23 cellular contexts compared by ENCODE assay signal in the genomic region with DNA sequence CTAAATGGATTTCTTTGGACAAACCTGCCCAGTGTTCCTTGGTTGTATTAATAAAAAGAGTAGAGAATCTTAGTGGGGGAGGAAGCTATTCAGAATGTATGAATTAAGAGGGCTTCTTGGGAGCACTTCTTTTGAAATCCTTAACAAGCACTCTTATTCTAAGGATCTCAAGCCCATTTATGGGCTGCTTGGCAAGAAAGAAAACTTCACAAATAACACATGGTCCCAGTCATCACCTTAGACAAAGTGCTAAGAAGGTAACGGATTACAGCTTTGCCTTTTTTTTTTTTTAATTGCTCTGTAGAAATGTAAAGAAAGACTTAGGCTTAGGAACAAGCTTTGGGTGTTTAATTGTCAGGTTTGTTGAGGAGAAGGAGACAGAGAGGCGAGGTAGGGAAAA.
A peak's percentile ranks its signal among the peaks of the same experiment; 100 is the strongest.
DNase-seq lines count a peak whose midpoint lies in the region; ATAC-seq, FAIRE-seq and TF ChIP-seq lines count a peak whose summit lies in the region.
"Had no signal": no experiment of that assay in that cellular context is flagged by ENCODE, and none has a peak within 500 bp of the region (broad histone marks: within the 10 kb centered on the region; RNA-seq: fewer than 3 reads in every experiment).

No MANE protein-coding gene starts in this region.

- no peaks in the 10 kb centered on the region for H3K9me3 ChIP-seq in cardiac muscle cell (ENCODE audit: low read depth)
- H3K9me3 ChIP-seq in astrocyte (ENCODE audit: insufficient read depth, low read depth, low read length): no peaks in the 10 kb centered on the region
- no peaks in the 10 kb centered on the region for H3K9me3 ChIP-seq in lower lobe of right lung
- H3K9me3 ChIP-seq in thoracic aorta: no peaks in the 10 kb centered on the region
- H3K9me3 ChIP-seq: BLaER1 treated with 17β-estradiol and CSF1 and Interleukin-3, amounts not matched to agents 10 nM and 100 nM; SJCRH30 had no signal

- no peak overlapping the region for H2AFZ ChIP-seq in astrocyte (ENCODE audit: low read depth, low read length)
- H2AFZ ChIP-seq: parathyroid adenoma had no signal

- TF ChIP-seq CTCF in cardiac muscle cell (IDR thresholded peaks at IDR 0.05; ENCODE audit: low read depth, low read length) (no peak), astrocyte (IDR thresholded peaks at IDR 0.05; ENCODE audit: insufficient read depth, low read depth, low read length) (no peak), lower lobe of right lung (IDR thresholded peaks at IDR 0.05) (no peak), thoracic aorta (IDR thresholded peaks at IDR 0.05) (no peak)

- ATAC-seq in Right ventricle myocardium inferior (no peak), lower lobe of right lung (peak; percentile 37 to 45), thoracic aorta (ENCODE audit: insufficient number of reproducible peaks, low FRiP score, low read depth) (no peak), HG03457 (IDR thresholded peaks at IDR 0.05; ENCODE audit: unreplicated experiment) (no peak)
- ATAC-seq in activated naive CD4-positive, alpha-beta T cell treated with anti-CD3 and anti-CD28 coated beads, Interleukin-2, amount 50 U/mL, for 72 hours: no peak
- ATAC-seq: PC-3; stimulated activated naive CD8-positive, alpha-beta T cell treated with anti-CD3 and anti-CD28 coated beads, Interleukin-15, amount 100 ng/mL, for 72 hours had no signal

- H3K27ac Mint-ChIP-seq in astrocyte (ENCODE audit: unreplicated experiment): peak overlapping the region; percentile 23
- no peak overlapping the region for H3K27ac Mint-ChIP-seq in activated naive CD4-positive, alpha-beta T cell treated with anti-CD3 and anti-CD28 coated beads, Interleukin-2, amount 50 U/mL, for 72 hours
- H3K27ac Mint-ChIP-seq: activated naive CD8-positive, alpha-beta T cell; IgD-negative memory B cell; stimulated activated naive CD8-positive, alpha-beta T cell treated with anti-CD3 and anti-CD28 coated beads, Interleukin-15, amount 100 ng/mL, for 72 hours had no signal

- no peaks in the 10 kb centered on the region for H3K9me3 Mint-ChIP-seq in astrocyte (ENCODE audit: unreplicated experiment)
- H3K9me3 Mint-ChIP-seq in activated naive CD4-positive, alpha-beta T cell treated with anti-CD3 and anti-CD28 coated beads, Interleukin-2, amount 50 U/mL, for 72 hours: no peaks in the 10 kb centered on the region
- H3K9me3 Mint-ChIP-seq: IgD-negative memory B cell; stimulated activated naive CD8-positive, alpha-beta T cell treated with anti-CD3 and anti-CD28 coated beads, Interleukin-15, amount 100 ng/mL, for 72 hours had no signal

- peak overlapping the region; percentile 64 for H3K9ac ChIP-seq in astrocyte (ENCODE audit: low read length)
- H3K9ac ChIP-seq: BLaER1 treated with 17β-estradiol and CSF1 and Interleukin-3, amounts not matched to agents 10 nM and 100 nM; parathyroid adenoma had no signal

- no peaks in the 10 kb centered on the region for H4K20me1 ChIP-seq in astrocyte (ENCODE audit: insufficient read depth, low read length)

- H3K27me3 ChIP-seq in cardiac muscle cell (no peaks in the 10 kb centered on the region), astrocyte (ENCODE audit: insufficient read depth, low read length) (no peaks in the 10 kb centered on the region), lower lobe of right lung (ENCODE audit: low read depth) (no peaks in the 10 kb centered on the region), thoracic aorta (replicated peaks; ENCODE audit: insufficient read depth) (no peaks in the 10 kb centered on the region)
- H3K27me3 ChIP-seq: BLaER1 treated with 17β-estradiol and CSF1 and Interleukin-3, amounts not matched to agents 10 nM and 100 nM; SJCRH30 had no signal

- FAIRE-seq in astrocyte (lab: Jason Lieb, UNC): no peak

- peak overlapping the region; percentile 91 for H3K27ac ChIP-seq in cardiac muscle cell
- peak overlapping the region; percentile 94 for H3K27ac ChIP-seq in astrocyte (ENCODE audit: low read depth, low read length)
- no peak overlapping the region for H3K27ac ChIP-seq in lower lobe of right lung
- H3K27ac ChIP-seq in thoracic aorta: peak overlapping the region; percentile 87 to 89
- H3K27ac ChIP-seq: BLaER1 treated with 17β-estradiol and CSF1 and Interleukin-3, amounts not matched to agents 10 nM and 100 nM; parathyroid adenoma; SJCRH30; skin epidermis had no signal

- no peaks in the 10 kb centered on the region for H3K36me3 Mint-ChIP-seq in astrocyte (ENCODE audit: low read depth, unreplicated experiment)
- no peaks in the 10 kb centered on the region for H3K36me3 Mint-ChIP-seq in activated naive CD4-positive, alpha-beta T cell treated with anti-CD3 and anti-CD28 coated beads, Interleukin-2, amount 50 U/mL, for 72 hours
- H3K36me3 Mint-ChIP-seq: activated naive CD8-positive, alpha-beta T cell; IgD-negative memory B cell had no signal

- intact Hi-C loops in Right ventricle myocardium inferior (cut with DNase I): no loop called here
- intact Hi-C loops in lower lobe of right lung (cut with DNase I): no loop called here

- H3K4me3 ChIP-seq in cardiac muscle cell (no peak overlapping the region), astrocyte (ENCODE audit: insufficient read depth, low read depth, low read length) (no peak overlapping the region), lower lobe of right lung (no peak overlapping the region), thoracic aorta (no peak overlapping the region)
- H3K4me3 ChIP-seq: BLaER1 treated with 17β-estradiol and CSF1 and Interleukin-3, amounts not matched to agents 10 nM and 100 nM; SJCRH30; skin epidermis had no signal

- DNase-seq in cardiac muscle cell (ENCODE audit: low read depth in 1 of 2, low spot score in 1 of 2): no peak
- no peak for DNase-seq in Right ventricle myocardium inferior (ENCODE audit: missing footprints)
- no peak for DNase-seq in astrocyte (ENCODE audit: low read depth)
- no peak for DNase-seq in lower lobe of right lung
- no peak for DNase-seq in thoracic aorta (ENCODE audit: low spot score)
- no peak for DNase-seq in activated naive CD4-positive, alpha-beta T cell treated with anti-CD3 and anti-CD28 coated beads, Interleukin-2, amount 50 U/mL, for 72 hours (ENCODE audit: low spot score in 2 of 2)
- no peak for DNase-seq in middle frontal gyrus (ENCODE audit: extremely low spot score, low spot score)
- DNase-seq: activated CD4-positive, CD25-positive, alpha-beta regulatory T cell; activated T-cell treated with anti-CD3 and anti-CD28 coated beads, Interleukin-2, amount 50 U/mL, for 48 hours; GDM1; glutamatergic neuron; MM.1S; NCI-H1436 treated with DMSO at 0.1 percent for 48 hours; PC-3; SJCRH30; stimulated activated CD4-positive, alpha-beta T cell treated with anti-CD3 and anti-CD28 coated beads, Interleukin-2, amount 100 ng/mL, for 48 hours; stimulated activated naive CD8-positive, alpha-beta T cell treated with anti-CD3 and anti-CD28 coated beads, Interleukin-15, amount 100 ng/mL, for 72 hours had no signal

- H3K4me2 ChIP-seq in astrocyte (ENCODE audit: low read length): peak overlapping the region; percentile 44
- H3K4me2 ChIP-seq: BLaER1 treated with 17β-estradiol and CSF1 and Interleukin-3, amounts not matched to agents 10 nM and 100 nM had no signal

- H3K4me1 ChIP-seq in cardiac muscle cell (ENCODE audit: low read depth) (peaks cover 90% of the 10 kb centered on the region), astrocyte (ENCODE audit: insufficient read depth, low read length) (peaks cover 91% of the 10 kb centered on the region), lower lobe of right lung (peaks cover 57% of the 10 kb centered on the region), thoracic aorta (ENCODE audit: control insufficient read depth in 1 of 2, low read depth in 2 of 2) (peaks cover 81 to 100% of the 10 kb centered on the region in 2 donors)
- H3K4me1 ChIP-seq: parathyroid adenoma had no signal

- no peaks in the 10 kb centered on the region for H3K36me3 ChIP-seq in cardiac muscle cell
- no peaks in the 10 kb centered on the region for H3K36me3 ChIP-seq in astrocyte (ENCODE audit: insufficient read depth, low read length)
- H3K36me3 ChIP-seq in lower lobe of right lung: no peaks in the 10 kb centered on the region
- H3K36me3 ChIP-seq in thoracic aorta: no peaks in the 10 kb centered on the region
- H3K36me3 ChIP-seq: SJCRH30 had no signal

- H3K4me3 Mint-ChIP-seq in astrocyte (ENCODE audit: unreplicated experiment): no peak overlapping the region
- H3K4me3 Mint-ChIP-seq: activated naive CD8-positive, alpha-beta T cell; IgD-negative memory B cell; stimulated activated naive CD8-positive, alpha-beta T cell treated with anti-CD3 and anti-CD28 coated beads, Interleukin-15, amount 100 ng/mL, for 72 hours had no signal

- H3K79me2 ChIP-seq in astrocyte (ENCODE audit: insufficient read depth, low read length): peaks cover 82% of the 10 kb centered on the region
- H3K79me2 ChIP-seq: parathyroid adenoma had no signal

- H3K4me1 Mint-ChIP-seq in astrocyte (ENCODE audit: low read depth, unreplicated experiment): peaks cover 88% of the 10 kb centered on the region

- H3K27me3 Mint-ChIP-seq in astrocyte (ENCODE audit: low read depth, unreplicated experiment): no peaks in the 10 kb centered on the region

Comparison
In these comparisons a context has a peak if more than half of its experiments do, and no peak if none do; other contexts are left out.
1. ATAC-seq: peak in lower lobe of right lung (2 of 2); none in Right ventricle myocardium inferior (single experiment), thoracic aorta (single experiment), HG03457 (single experiment) and activated naive CD4-positive, alpha-beta T cell treated with anti-CD3 and anti-CD28 coated beads, Interleukin-2, amount 50 U/mL, for 72 hours (0 of 2).